19 cellular contexts compared by ENCODE assay signal in the genomic region with DNA sequence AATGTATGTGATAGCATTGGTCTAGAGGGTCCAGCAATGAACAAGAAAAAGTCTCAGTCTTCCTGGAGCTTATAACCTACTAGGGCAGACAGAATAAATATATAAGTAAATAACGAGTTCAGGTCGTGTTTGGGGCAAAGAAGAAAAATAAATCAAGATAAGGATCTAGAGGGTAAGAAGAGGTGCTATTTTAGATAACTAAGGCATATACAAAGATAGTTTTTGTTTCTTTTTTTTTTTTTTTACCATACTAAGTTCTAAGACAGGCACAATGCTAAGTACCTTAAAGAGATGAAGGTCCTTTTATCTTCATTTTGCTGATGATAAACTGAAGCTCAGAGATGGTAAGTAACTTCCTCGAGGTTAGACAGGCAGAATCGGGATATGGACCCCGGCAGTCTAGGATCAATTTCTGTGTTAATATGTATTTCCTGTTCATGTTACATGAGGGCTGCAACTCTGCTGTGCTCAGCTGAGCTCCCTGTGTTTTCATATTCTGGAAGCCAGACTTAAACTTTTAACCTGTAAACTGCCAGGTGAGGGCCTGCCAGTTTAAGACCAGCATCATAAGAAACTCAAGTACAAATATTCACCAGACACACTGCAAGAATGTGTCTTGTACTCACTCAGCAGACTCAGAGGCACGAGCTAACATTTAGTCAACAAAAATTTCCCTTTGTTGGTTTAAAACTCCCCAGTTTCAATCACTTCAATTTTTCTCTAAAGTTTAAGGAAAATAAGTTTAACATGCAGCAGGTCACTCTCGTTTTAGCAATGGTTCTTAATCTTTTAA. TPM values are rescaled to one million over a fixed set of nuclear protein-coding genes. Genes with fewer than 3 reads are reported as not detected.
A peak's percentile ranks its signal among the peaks of the same experiment; 100 is the strongest.
DNase-seq lines count a peak whose midpoint lies in the region; ATAC-seq and TF ChIP-seq lines count a peak whose summit lies in the region.
"Had no signal": no experiment of that assay in that cellular context is flagged by ENCODE, and none has a peak within 500 bp of the region (broad histone marks: within the 10 kb centered on the region; RNA-seq: fewer than 3 reads in every experiment).

No MANE protein-coding gene starts in this region.

- CTCF ChIA-PET in CD4-positive, alpha-beta T cell (lab: Charles Lee): interaction anchor here (1.0 to 6.0 kb wide), 9 partner anchors 10 to 529 kb away, joined by 3 to 50 read pairs (median 5); no protein-coding TSS in a partner anchor
- CTCF ChIA-PET in HEK293 (lab: Yijun Ruan, JAX): interaction anchor here (0.6 to 6.7 kb wide), 29 partner anchors 9 to 1091 kb away, joined by 3 to 156 read pairs (median 4); no protein-coding TSS in a partner anchor

- no peaks in the 10 kb centered on the region for H3K36me3 Mint-ChIP-seq in CD4-positive, alpha-beta T cell (ENCODE audit: low read depth)
- H3K36me3 Mint-ChIP-seq in activated naive CD8-positive, alpha-beta T cell treated with anti-CD3 and anti-CD28 coated beads, Interleukin-2, amount 10 ng/mL, durations not matched to agents 7 days and 5 days: peaks cover 2% of the 10 kb centered on the region

- H3K4me1 ChIP-seq in HEK293 (ENCODE audit: control insufficient read depth, insufficient read depth, low read length): peaks cover 26% of the 10 kb centered on the region
- H3K4me1 ChIP-seq in mucosa of stomach (ENCODE audit: control insufficient read depth, insufficient read depth, low read length): peaks cover 11% of the 10 kb centered on the region

- no peaks in the 10 kb centered on the region for H3K9me3 ChIP-seq in CD4-positive, alpha-beta T cell (ENCODE audit: control insufficient read depth, low read length)
- H3K9me3 ChIP-seq in HEK293 (ENCODE audit: control insufficient read depth, insufficient read depth, low read depth, low read length) (no peaks in the 10 kb centered on the region), mucosa of stomach (ENCODE audit: control insufficient read depth, low read length) (no peaks in the 10 kb centered on the region)
- H3K9me3 ChIP-seq: gastroesophageal sphincter, tibial nerve had no signal

- H3K4me3 ChIP-seq in HEK293 (ENCODE audit: low read depth, low read length) (no peak overlapping the region), mucosa of stomach (ENCODE audit: low read length) (no peak overlapping the region)
- H3K4me3 ChIP-seq: gastroesophageal sphincter, GM12878 had no signal

- peak overlapping the region; percentile 76 for H3K27ac Mint-ChIP-seq in CD4-positive, alpha-beta T cell
- H3K27ac Mint-ChIP-seq in activated naive CD8-positive, alpha-beta T cell treated with anti-CD3 and anti-CD28 coated beads, Interleukin-2, amount 10 ng/mL, durations not matched to agents 7 days and 5 days: peak overlapping the region; percentile 57
- H3K27ac Mint-ChIP-seq: activated T-helper 1 cell treated with anti-CD3 and anti-CD28 coated beads, Interleukin-12 subunit alpha, Interleukin-12 subunit beta, Interleukin-2, Interleukin-4 antibody, amounts not matched to agents 30 ng/mL and 10 ng/mL and 1 ng/mL, durations not matched to agents 14 hours and 24 hours and 36 hours; dendritic cell treated with granulocyte-macrophage colony-stimulating factor and Interleukin-4, amounts not matched to agents 40 ng/mL and 50 ng/mL, for 4 days had no signal

- H3K27me3 ChIP-seq in CD4-positive, alpha-beta T cell (ENCODE audit: control insufficient read depth, insufficient read depth, low read length): no peaks in the 10 kb centered on the region
- H3K27me3 ChIP-seq in mucosa of stomach (ENCODE audit: control insufficient read depth, insufficient read depth, low read length): no peaks in the 10 kb centered on the region
- H3K27me3 ChIP-seq: gastroesophageal sphincter, tibial nerve had no signal

- TF ChIP-seq CTCF in CD4-positive, alpha-beta T cell (IDR thresholded peaks at IDR 0.05): no peak
- no peak for TF ChIP-seq CTCF in HEK293 (tag by site-specific recombination; IDR thresholded peaks at IDR 0.05)

- no peak overlapping the region for H3K27ac ChIP-seq in CD4-positive, alpha-beta T cell (ENCODE audit: low read depth, low read length)
- H3K27ac ChIP-seq in HEK293 (ENCODE audit: extremely low read depth, low read depth, low read length): no peak overlapping the region
- H3K27ac ChIP-seq: gastroesophageal sphincter had no signal

- H3K9ac ChIP-seq in mucosa of stomach (ENCODE audit: low read length): peak overlapping the region; percentile 0

- POLR2A ChIA-PET in CD4-positive, alpha-beta T cell (lab: Charles Lee): interaction anchor here (0.5 to 4.4 kb wide), 16 partner anchors 10 to 530 kb away, joined by 3 to 43 read pairs (median 6); a partner anchor contains a TSS
- POLR2A ChIA-PET in HEK293 (lab: Yijun Ruan, JAX): interaction anchor here (0.9 to 2.4 kb wide), 4 partner anchors 23 to 512 kb away, joined by 3 to 11 read pairs (median 4); a partner anchor contains a TSS
- POLR2A ChIA-PET in activated naive CD8-positive, alpha-beta T cell treated with anti-CD3 and anti-CD28 coated beads, Interleukin-2, amount 10 ng/mL, durations not matched to agents 7 days and 5 days (lab: Charles Lee): interaction anchor here (0.6 to 2.0 kb wide), 6 partner anchors 21 to 189 kb away, joined by 3 to 12 read pairs (median 6); a partner anchor contains a TSS

- H3K36me3 ChIP-seq in HEK293 (ENCODE audit: control insufficient read depth in 2 of 2, insufficient read depth in 1 of 2, low read length in 2 of 2): no peaks in the 10 kb centered on the region
- no peaks in the 10 kb centered on the region for H3K36me3 ChIP-seq in mucosa of stomach (ENCODE audit: control insufficient read depth, insufficient read depth, low read length)
- H3K36me3 ChIP-seq: gastroesophageal sphincter, tibial nerve had no signal

- no peak for DNase-seq in CD4-positive, alpha-beta T cell
- DNase-seq in activated naive CD8-positive, alpha-beta T cell treated with anti-CD3 and anti-CD28 coated beads, Interleukin-2, amount 10 ng/mL, durations not matched to agents 7 days and 5 days: no peak
- DNase-seq in NCI-H2029 treated with DMSO at 0.1 percent for 48 hours (lab: John Stamatoyannopoulos, UW): no peak
- no peak for DNase-seq in AG08395 (ENCODE audit: low spot score)
- DNase-seq in Kasumi-1 (lab: John Stamatoyannopoulos, UW): no peak
- DNase-seq: erythroblast, GDM1, NCI-H187, NCI-H446, small intestine had no signal

- H3K4me1 Mint-ChIP-seq in CD4-positive, alpha-beta T cell (ENCODE audit: low read depth): peaks cover 41% of the 10 kb centered on the region
- peaks cover 18% of the 10 kb centered on the region for H3K4me1 Mint-ChIP-seq in activated naive CD8-positive, alpha-beta T cell treated with anti-CD3 and anti-CD28 coated beads, Interleukin-2, amount 10 ng/mL, durations not matched to agents 7 days and 5 days

- intact Hi-C loops in CD4-positive, alpha-beta T cell (cut with DNase I, micrococcal nuclease): loop anchor here (5.0 to 10.0 kb wide), 2 partner anchors 124 to 157 kb away; no protein-coding TSS in a partner anchor

- H3K4me3 Mint-ChIP-seq in CD4-positive, alpha-beta T cell: peak overlapping the region; percentile 64
- H3K4me3 Mint-ChIP-seq in activated naive CD8-positive, alpha-beta T cell treated with anti-CD3 and anti-CD28 coated beads, Interleukin-2, amount 10 ng/mL, durations not matched to agents 7 days and 5 days: peak overlapping the region; percentile 67
- H3K4me3 Mint-ChIP-seq: activated T-helper 1 cell treated with anti-CD3 and anti-CD28 coated beads, Interleukin-12 subunit alpha, Interleukin-12 subunit beta, Interleukin-2, Interleukin-4 antibody, amounts not matched to agents 30 ng/mL and 10 ng/mL and 1 ng/mL, durations not matched to agents 14 hours and 24 hours and 36 hours; dendritic cell treated with granulocyte-macrophage colony-stimulating factor and Interleukin-4, amounts not matched to agents 40 ng/mL and 50 ng/mL, for 4 days had no signal

- no peaks in the 10 kb centered on the region for H3K9me3 Mint-ChIP-seq in CD4-positive, alpha-beta T cell
- no peaks in the 10 kb centered on the region for H3K9me3 Mint-ChIP-seq in activated naive CD8-positive, alpha-beta T cell treated with anti-CD3 and anti-CD28 coated beads, Interleukin-2, amount 10 ng/mL, durations not matched to agents 7 days and 5 days
- H3K9me3 Mint-ChIP-seq: activated T-helper 1 cell treated with anti-CD3 and anti-CD28 coated beads, Interleukin-12 subunit alpha, Interleukin-12 subunit beta, Interleukin-2, Interleukin-4 antibody, amounts not matched to agents 30 ng/mL and 10 ng/mL and 1 ng/mL, durations not matched to agents 14 hours and 24 hours and 36 hours; dendritic cell treated with granulocyte-macrophage colony-stimulating factor and Interleukin-4, amounts not matched to agents 40 ng/mL and 50 ng/mL, for 4 days had no signal

- H3K27me3 Mint-ChIP-seq in CD4-positive, alpha-beta T cell: no peaks in the 10 kb centered on the region
- H3K27me3 Mint-ChIP-seq in activated naive CD8-positive, alpha-beta T cell treated with anti-CD3 and anti-CD28 coated beads, Interleukin-2, amount 10 ng/mL, durations not matched to agents 7 days and 5 days: no peaks in the 10 kb centered on the region

- ATAC-seq in CD4-positive, alpha-beta T cell (ENCODE audit: poor library complexity): peak; percentile 25
- ATAC-seq in activated naive CD8-positive, alpha-beta T cell treated with anti-CD3 and anti-CD28 coated beads, Interleukin-2, amount 10 ng/mL, durations not matched to agents 7 days and 5 days (ENCODE audit: low read depth): no peak
- ATAC-seq in HG03520 (IDR thresholded peaks at IDR 0.05; ENCODE audit: unreplicated experiment): no peak
- ATAC-seq: gastroesophageal sphincter, GM12878, Right ventricle myocardium inferior had no signal

TF ChIP-seq in HEK293, 187 proteins besides CTCF, POLR2A, EP300 and RAD21:
- TF ChIP-seq, protein P1, sequence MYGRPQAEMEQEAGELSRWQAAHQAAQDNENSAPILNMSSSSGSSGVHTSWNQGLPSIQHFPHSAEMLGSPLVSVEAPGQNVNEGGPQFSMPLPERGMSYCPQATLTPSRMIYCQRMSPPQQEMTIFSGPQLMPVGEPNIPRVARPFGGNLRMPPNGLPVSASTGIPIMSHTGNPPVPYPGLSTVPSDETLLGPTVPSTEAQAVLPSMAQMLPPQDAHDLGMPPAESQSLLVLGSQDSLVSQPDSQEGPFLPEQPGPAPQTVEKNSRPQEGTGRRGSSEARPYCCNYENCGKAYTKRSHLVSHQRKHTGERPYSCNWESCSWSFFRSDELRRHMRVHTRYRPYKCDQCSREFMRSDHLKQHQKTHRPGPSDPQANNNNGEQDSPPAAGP (tag by site-specific recombination; IDR thresholded peaks at IDR 0.05): no peak
- TF ChIP-seq ZNF335 (tag by site-specific recombination; conservative IDR thresholded peaks at IDR 0.05): peak; percentile 69

RNA-seq across cellular contexts. Expression of a gene that starts 23.3 kb away (rescaled TPM):
- 10 to 100 TPM; 95.9 to 98.3 TPM for total RNA-seq in CD4-positive, alpha-beta T cell
- 10 to 100 TPM; 43.0 to 48.4 TPM for total RNA-seq in activated naive CD8-positive, alpha-beta T cell treated with anti-CD3 and anti-CD28 coated beads, Interleukin-2, amount 10 ng/mL, durations not matched to agents 7 days and 5 days

RNA-seq across cellular contexts. Expression of a gene that starts 24.0 kb away (rescaled TPM):
- total RNA-seq in CD4-positive, alpha-beta T cell: 1 to 10 TPM; 3.8 to 4.8 TPM
- total RNA-seq in activated naive CD8-positive, alpha-beta T cell treated with anti-CD3 and anti-CD28 coated beads, Interleukin-2, amount 10 ng/mL, durations not matched to agents 7 days and 5 days: 10 to 100 TPM; 20.5 to 22.6 TPM
